ENCODE assay signal across 8 cellular contexts in genomic region chr1:8874230-8875201, GRCh38. TPM values are rescaled to one million over a fixed set of nuclear protein-coding genes. Genes with fewer than 3 reads are reported as not detected.
A peak's percentile ranks its signal among the peaks of the same experiment; 100 is the strongest.
DNase-seq lines count a peak whose midpoint lies in the region; ATAC-seq and TF ChIP-seq lines count a peak whose summit lies in the region.

No MANE protein-coding gene starts in this region.

- H3T11ph ChIP-seq in H9 (ENCODE audit: low read length) = no peak overlapping the region

- H2BK12ac ChIP-seq in H9 (ENCODE audit: insufficient read length, low read depth, low read length) = no peak overlapping the region

- intact Hi-C loops in esophagus muscularis mucosa (cut with DNase I) = no loop called here

- TF ChIP-seq CTCF in H9 (conservative IDR thresholded peaks at IDR 0.05) (no peak), SU-DHL-6 (IDR thresholded peaks at IDR 0.05; ENCODE audit: insufficient read depth, low read length, poor library complexity, severe bottlenecking) (no peak), esophagus muscularis mucosa (IDR thresholded peaks at IDR 0.05) (no peak)

- no peak for TF ChIP-seq EP300 in esophagus muscularis mucosa (IDR thresholded peaks at IDR 0.05)

- no peak overlapping the region for H2BK20ac ChIP-seq in H9 (ENCODE audit: low read depth, low read length, poor library complexity, severe bottlenecking)

- peak overlapping the region in 2 of 3 experiments; percentile 88 to 97; a peak in 5 of 7 replicates for H3K27ac Mint-ChIP-seq in H9

- H2BK5ac ChIP-seq in H9 (ENCODE audit: insufficient read length, low read length) = no peak overlapping the region

- no peak overlapping the region for H3K4ac ChIP-seq in H9 (ENCODE audit: low read depth, low read length)

- no peak overlapping the region for H3K14ac ChIP-seq in H9 (ENCODE audit: insufficient read depth, low read length)

- H3K9me2 ChIP-seq in SU-DHL-6 (replicated peaks; ENCODE audit: insufficient read depth, low read length) = no peaks in the 10 kb centered on the region

- ATAC-seq in GM19023 (IDR thresholded peaks at IDR 0.05; ENCODE audit: unreplicated experiment) (no peak), HG02970 (IDR thresholded peaks at IDR 0.05; ENCODE audit: low FRiP score, unreplicated experiment) (no peak), HG03442 (IDR thresholded peaks at IDR 0.05; ENCODE audit: unreplicated experiment) (no peak)

- peaks cover 31% of the 10 kb centered on the region for H3K79me2 ChIP-seq in H9 (ENCODE audit: insufficient read depth, low read length)
- peaks cover 84% of the 10 kb centered on the region for H3K79me2 ChIP-seq in SU-DHL-6 (ENCODE audit: insufficient read depth, low read length)

- H2BK120ac ChIP-seq in H9 (ENCODE audit: low read depth, low read length, poor library complexity, severe bottlenecking) = no peak overlapping the region

- H3K18ac ChIP-seq in H9 (ENCODE audit: insufficient read length, low read depth, low read length) = no peak overlapping the region

- H3K23ac ChIP-seq in H9 (ENCODE audit: insufficient read length, low read depth, low read length) = no peak overlapping the region

- H3K36me3 ChIP-seq in SU-DHL-6 (ENCODE audit: low read length) = peaks cover 65% of the 10 kb centered on the region
- peaks cover 23 to 61% (median 47%) of the 10 kb centered on the region in 4 donors for H3K36me3 ChIP-seq in esophagus muscularis mucosa
- H3K36me3 ChIP-seq in skeletal muscle tissue (ENCODE audit: control insufficient read depth in 3 of 3, insufficient read depth in 3 of 3, low read length in 3 of 3) = peaks cover 36 to 50% (median 43%) of the 10 kb centered on the region in 3 donors

- H3K9me3 ChIP-seq in H9 (ENCODE audit: control insufficient read depth, low read depth, low read length) (no peaks in the 10 kb centered on the region), SU-DHL-6 (ENCODE audit: insufficient read depth, low read length) (no peaks in the 10 kb centered on the region), esophagus muscularis mucosa (no peaks in the 10 kb centered on the region), skeletal muscle tissue (ENCODE audit: control insufficient read depth in 3 of 3, low read length in 3 of 3) (no peaks in the 10 kb centered on the region)

- H3K4me2 ChIP-seq in H9 (ENCODE audit: insufficient read depth, insufficient read length, low read length) = peak overlapping the region; percentile 14
- H3K4me2 ChIP-seq in SU-DHL-6 (ENCODE audit: low read depth, low read length, poor library complexity, severe bottlenecking) = peak overlapping the region; percentile 87

- H3K27ac ChIP-seq in H9 (ENCODE audit: insufficient read length, low read depth, low read length) (no peak overlapping the region), SU-DHL-6 (ENCODE audit: low read depth, low read length) (no peak overlapping the region), esophagus muscularis mucosa (replicated peaks in 1 of 4) (peak overlapping the region; percentile 75 to 99 (median 94)), skeletal muscle tissue (ENCODE audit: low read depth, low read length) (peak overlapping the region; percentile 71)

- H3K23me2 ChIP-seq in H9 (ENCODE audit: insufficient read length, low read depth, low read length, poor library complexity, severe bottlenecking) = no peaks in the 10 kb centered on the region

- no peak overlapping the region for H2BK15ac ChIP-seq in H9 (ENCODE audit: low read depth, low read length)

- no peak overlapping the region for H3K9ac ChIP-seq in H9 (ENCODE audit: extremely low read depth, insufficient read length, low read length)
- H3K9ac ChIP-seq in SU-DHL-6 (ENCODE audit: low read length) = no peak overlapping the region
- peak overlapping the region in 2 of 3 donors; percentile 17 to 34 for H3K9ac ChIP-seq in skeletal muscle tissue (ENCODE audit: low read depth in 1 of 3, low read length in 3 of 3)

- peaks cover 72 to 88% (median 80%) of the 10 kb centered on the region in 3 experiments for H3K36me3 Mint-ChIP-seq in H9 (ENCODE audit: insufficient read depth in 1 of 3, low read depth in 3 of 3)

- H4K20me1 ChIP-seq in H9 (ENCODE audit: control insufficient read depth, insufficient read depth, insufficient read length) (no peaks in the 10 kb centered on the region), SU-DHL-6 (ENCODE audit: low read depth, low read length) (peaks cover 68% of the 10 kb centered on the region)

- H3K9me3 Mint-ChIP-seq in H9 = peaks cover 0 to 2% of the 10 kb centered on the region in 2 experiments; a peak in 2 of 5 replicates

- H3K79me1 ChIP-seq in H9 (ENCODE audit: insufficient read depth, low read depth, low read length, poor library complexity, severe bottlenecking) = peaks cover 11% of the 10 kb centered on the region

- TF ChIP-seq POLR2A in esophagus muscularis mucosa (IDR thresholded peaks at IDR 0.05; ENCODE audit: low read depth) = no peak

- no peak overlapping the region for H4K8ac ChIP-seq in H9 (replicated peaks; ENCODE audit: insufficient read length, low read depth, low read length)

- H3K27me3 ChIP-seq in H9 (ENCODE audit: insufficient read depth, low read length) (no peaks in the 10 kb centered on the region), SU-DHL-6 (ENCODE audit: low read length) (no peaks in the 10 kb centered on the region), esophagus muscularis mucosa (no peaks in the 10 kb centered on the region), skeletal muscle tissue (ENCODE audit: control insufficient read depth in 3 of 3, insufficient read depth in 3 of 3, low read length in 3 of 3) (no peaks in the 10 kb centered on the region)

- H4K5ac ChIP-seq in H9 (ENCODE audit: insufficient read length, low read depth, low read length) = no peak overlapping the region

- no peak for DNase-seq in H9
- DNase-seq in esophagus muscularis mucosa (ENCODE audit: extremely low spot score) = no peak
- DNase-seq in DMS114 treated with DMSO at 0.1 percent for 48 hours (lab: John Stamatoyannopoulos, UW; ENCODE audit: unreplicated experiment) = no peak

- H2AK5ac ChIP-seq in H9 (ENCODE audit: insufficient read length, low read length) = no peak overlapping the region

- no peak overlapping the region for H3K56ac ChIP-seq in H9 (ENCODE audit: insufficient read length, low read depth, low read length)

- H3K4me1 Mint-ChIP-seq in H9 = peaks cover 58 to 65% of the 10 kb centered on the region in 2 experiments

- H2AFZ ChIP-seq in H9 (ENCODE audit: low read length) = no peak overlapping the region
- no peak overlapping the region for H2AFZ ChIP-seq in SU-DHL-6 (ENCODE audit: low read depth, low read length, severe bottlenecking)

- H3K4me1 ChIP-seq in H9 (ENCODE audit: insufficient read depth, low read length) (peaks cover 8% of the 10 kb centered on the region; the same call in 1 of the 2 replicates), esophagus muscularis mucosa (peaks cover 54 to 89% (median 81%) of the 10 kb centered on the region in 4 donors), skeletal muscle tissue (ENCODE audit: control insufficient read depth in 3 of 3, insufficient read depth in 3 of 3, low read length in 3 of 3) (peaks cover 34 to 56% (median 36%) of the 10 kb centered on the region in 3 donors)

- peaks cover 39% of the 10 kb centered on the region for H3F3A ChIP-seq in SU-DHL-6 (ENCODE audit: insufficient read depth)

- H3K4me3 ChIP-seq in SU-DHL-6 (ENCODE audit: insufficient read depth, low read length, poor library complexity, severe bottlenecking) (no peak overlapping the region), esophagus muscularis mucosa (no peak overlapping the region), skeletal muscle tissue (ENCODE audit: low read length in 3 of 3) (no peak overlapping the region)

- no peak overlapping the region for H4K91ac ChIP-seq in H9 (ENCODE audit: insufficient read length, low read depth, low read length)

- no peaks in the 10 kb centered on the region for H3K27me3 Mint-ChIP-seq in H9 (ENCODE audit: low read depth)

- WGBS in H9 (ENCODE audit: extremely low coverage, insufficient read length, low lambda C conversion rate) = no CpG with 5 or more reads among the region's 15 CpGs
- 84% methylated on average over 12 of the region's 15 CpGs for whole genome bisulfite sequencing in esophagus muscularis mucosa

- H3K4me3 Mint-ChIP-seq in H9 = peak overlapping the region; percentile 97 to 98

RNA-seq across cellular contexts. Expression of gene ENO1, which starts 4.0 kb away (rescaled TPM):
- total RNA-seq in H9 (2021) (1,781 and 1,786 TPM in 2 replicates), esophagus muscularis mucosa (100 to 1,000 TPM; 595 to 895 (median 621) TPM), skeletal muscle tissue (320 TPM)

RNA-seq across cellular contexts. Expression of gene RERE, which starts 57.1 kb away (rescaled TPM):
- total RNA-seq in H9 (2021) (92.7 and 103 TPM in 2 replicates), esophagus muscularis mucosa (100 to 1,000 TPM; 133 to 212 (median 168) TPM), skeletal muscle tissue (212 TPM)

Comparison
In these comparisons a context has a peak if more than half of its experiments do, and no peak if none do; other contexts are left out.
1. H3K27ac ChIP-seq: peak in esophagus muscularis mucosa (4 of 4) and skeletal muscle tissue (single experiment); none in H9 (single experiment) and SU-DHL-6 (single experiment).
2. H3K9ac ChIP-seq: peak in skeletal muscle tissue (2 of 3); none in H9 (single experiment) and SU-DHL-6 (single experiment).